In genomic region chr1:20210736-20211405, GRCh38 we compare ENCODE assay signal across 28 cellular contexts. TPM values are rescaled to one million over a fixed set of nuclear protein-coding genes. Genes with fewer than 3 reads are reported as not detected.
DNase-seq lines count a peak whose midpoint lies in the region; ATAC-seq, FAIRE-seq and TF ChIP-seq lines count a peak whose summit lies in the region.
"Had no signal": no experiment of that assay in that cellular context is flagged by ENCODE, and none has a peak within 500 bp of the region (broad histone marks: within the 10 kb centered on the region; RNA-seq: fewer than 3 reads in every experiment).

No MANE protein-coding gene starts in this region.

- H3K36me3 ChIP-seq in right lobe of liver, result no peaks in the 10 kb centered on the region
- H3K36me3 ChIP-seq in HepG2 (replicated peaks in 1 of 2; ENCODE audit: control insufficient read depth in 1 of 2, insufficient read depth in 2 of 2, low read length in 2 of 2), result no peaks in the 10 kb centered on the region
- no peaks in the 10 kb centered on the region for H3K36me3 ChIP-seq in mammary epithelial cell (ENCODE audit: insufficient read depth, low read length)
- H3K36me3 ChIP-seq in mucosa of rectum (ENCODE audit: control insufficient read depth in 2 of 2, insufficient read depth in 2 of 2, low read length in 2 of 2), result no peaks in the 10 kb centered on the region
- no peaks in the 10 kb centered on the region for H3K36me3 ChIP-seq in transverse colon
- no peaks in the 10 kb centered on the region for H3K36me3 ChIP-seq in HAP-1 (replicated peaks)
- H3K36me3 ChIP-seq: heart right ventricle, right atrium auricular region had no signal

- TF ChIP-seq CTCF in right lobe of liver (IDR thresholded peaks at IDR 0.05) (no peak), HepG2 (CRISPR knock-in tag; IDR thresholded peaks at IDR 0.05) (no peak), mammary epithelial cell (conservative IDR thresholded peaks at IDR 0.05 in 1 of 2, IDR thresholded peaks at IDR 0.05 in 1 of 2; ENCODE audit: extremely low read depth in 1 of 2, insufficient read depth in 1 of 2, low read depth in 1 of 2, low read length in 2 of 2) (no peak), transverse colon (IDR thresholded peaks at IDR 0.05) (no peak), chondrocyte (IDR thresholded peaks at IDR 0.05) (no peak)

- POLR2A ChIA-PET in HepG2 (lab: Yijun Ruan, JAX) (no interaction called here), HEK293T (lab: Yijun Ruan, JAX) (no interaction called here)

- H3K4me2 ChIP-seq in HepG2 (ENCODE audit: low read depth, low read length), result no peak overlapping the region
- peak overlapping the region; percentile 22 for H3K4me2 ChIP-seq in mammary epithelial cell (ENCODE audit: insufficient read depth, low read depth, low read length)

- dilution Hi-C loops in mammary epithelial cell (cut with HindIII; ENCODE audit: low sequenced_read_pairs), result no loop called here

- TF ChIP-seq POLR2A in right lobe of liver (IDR thresholded peaks at IDR 0.05), result no peak
- no peak for TF ChIP-seq POLR2A in HepG2 (IDR thresholded peaks at IDR 0.05; ENCODE audit: insufficient read depth in 1 of 2, low read depth in 2 of 2, low read length in 2 of 2)
- no peak for TF ChIP-seq POLR2A in transverse colon (IDR thresholded peaks at IDR 0.05)

- H3K4me3 ChIP-seq in right lobe of liver (no peak overlapping the region), HepG2 (replicated peaks in 1 of 3; ENCODE audit: insufficient read depth in 1 of 3, low read depth in 2 of 3, low read length in 3 of 3) (no peak overlapping the region), mammary epithelial cell (replicated peaks in 1 of 3; ENCODE audit: insufficient read depth in 1 of 3, low read depth in 2 of 3, low read length in 3 of 3) (no peak overlapping the region), mucosa of rectum (ENCODE audit: low read length in 2 of 2) (no peak overlapping the region), transverse colon (no peak overlapping the region), HAP-1 (no peak overlapping the region)
- H3K4me3 ChIP-seq: coronary artery, heart right ventricle, right atrium auricular region had no signal

- H2AFZ ChIP-seq in HepG2 (ENCODE audit: low read length) (no peak overlapping the region), mammary epithelial cell (ENCODE audit: low read depth, low read length) (peak overlapping the region; percentile 40)

- 70% methylated on average over 4 of the region's 10 CpGs for WGBS in right lobe of liver (ENCODE audit: insufficient coverage, low coverage, low lambda C conversion rate, missing lambda C conversion rate)
- WGBS in HepG2 (ENCODE audit: low lambda C conversion rate), result 71% methylated on average over 10 of the region's 10 CpGs
- WGBS in mammary epithelial cell (ENCODE audit: low coverage, missing lambda C conversion rate), result 15% methylated on average over 8 of the region's 10 CpGs
- WGBS in transverse colon (ENCODE audit: low coverage in 1 of 2), 2 donors, result 76 to 82% methylated on average over 9 to 10 of the region's 10 CpGs

- H3K9me3 ChIP-seq in right lobe of liver (no peaks in the 10 kb centered on the region), HepG2 (ENCODE audit: low read length) (no peaks in the 10 kb centered on the region), mammary epithelial cell (replicated peaks; ENCODE audit: insufficient read depth, low read length) (no peaks in the 10 kb centered on the region), mucosa of rectum (ENCODE audit: control insufficient read depth in 2 of 2, low read length in 2 of 2) (no peaks in the 10 kb centered on the region), transverse colon (no peaks in the 10 kb centered on the region), HAP-1 (no peaks in the 10 kb centered on the region)
- H3K9me3 ChIP-seq: heart right ventricle, right atrium auricular region had no signal

- no peak overlapping the region for H3K4me3 Mint-ChIP-seq in chondrocyte (ENCODE audit: unreplicated experiment)
- H3K4me3 Mint-ChIP-seq: activated naive CD8-positive, alpha-beta T cell treated with anti-CD3 and anti-CD28 coated beads, Interleukin-2, amount 10 ng/mL, durations not matched to agents 7 days and 5 days; activated T-helper 1 cell treated with anti-CD3 and anti-CD28 coated beads, Interleukin-12 subunit alpha, Interleukin-12 subunit beta, Interleukin-2, Interleukin-4 antibody, amounts not matched to agents 30 ng/mL and 10 ng/mL and 1 ng/mL, durations not matched to agents 14 hours and 24 hours and 36 hours; brain; endodermal cell; HFFc6 had no signal

- DNase-seq in right lobe of liver (peak in 1 of 3 donors; percentile 23), HepG2 (ENCODE audit: low spot score) (no peak), mammary epithelial cell (peak; percentile 80), transverse colon (no peak), HEK293T (ENCODE audit: extremely low spot score) (no peak), HAP-1 (ENCODE audit: low spot score in 2 of 2) (no peak), chondrocyte (ENCODE audit: low spot score) (no peak)
- DNase-seq: activated naive CD8-positive, alpha-beta T cell treated with anti-CD3 and anti-CD28 coated beads, Interleukin-2, amount 10 ng/mL, durations not matched to agents 7 days and 5 days; endodermal cell; heart right ventricle; HFFc6; NCI-H1694; NCI-H226; NCI-H774; stimulated activated CD4-positive, alpha-beta T cell treated with anti-CD3 and anti-CD28 coated beads, Interleukin-15, amount 100 ng/mL, for 24 hours; T-helper 9 cell had no signal

- CTCF ChIA-PET in HepG2 (lab: Yijun Ruan, JAX; ENCODE audit: low intra/inter-chr PET ratio, low total read pairs) (interaction anchor here (1.3 kb wide), 1 partner anchor 219 kb away, joined by 3 read pairs; no protein-coding TSS in a partner anchor), mammary epithelial cell (lab: Charles Lee; ENCODE audit: low non-redundant PET) (interaction anchor here (0.8 to 1.0 kb wide), 2 partner anchors 271 to 283 kb away, joined by 3 read pairs; no protein-coding TSS in a partner anchor), HEK293T (lab: Yijun Ruan, JAX) (no interaction called here)

- H3K27ac Mint-ChIP-seq in chondrocyte (ENCODE audit: unreplicated experiment), result no peak overlapping the region
- H3K27ac Mint-ChIP-seq: activated naive CD8-positive, alpha-beta T cell treated with anti-CD3 and anti-CD28 coated beads, Interleukin-2, amount 10 ng/mL, durations not matched to agents 7 days and 5 days; activated T-helper 1 cell treated with anti-CD3 and anti-CD28 coated beads, Interleukin-12 subunit alpha, Interleukin-12 subunit beta, Interleukin-2, Interleukin-4 antibody, amounts not matched to agents 30 ng/mL and 10 ng/mL and 1 ng/mL, durations not matched to agents 14 hours and 24 hours and 36 hours; endodermal cell; HFFc6; IgD-negative memory B cell had no signal

- no peak overlapping the region for H3K27ac ChIP-seq in right lobe of liver
- no peak overlapping the region for H3K27ac ChIP-seq in HepG2 (ENCODE audit: extremely low read length, insufficient read depth, low read length)
- H3K27ac ChIP-seq in mammary epithelial cell (ENCODE audit: insufficient read depth, low read depth, low read length), result peak overlapping the region; percentile 97
- peak overlapping the region; percentile 76 to 83 for H3K27ac ChIP-seq in mucosa of rectum (ENCODE audit: low read depth in 2 of 2, low read length in 2 of 2)
- H3K27ac ChIP-seq in transverse colon, result peak overlapping the region; percentile 61 to 72 (median 71)
- H3K27ac ChIP-seq: C4-2B, coronary artery, heart right ventricle, right atrium auricular region had no signal

- no peaks in the 10 kb centered on the region for H3K36me3 Mint-ChIP-seq in chondrocyte (ENCODE audit: low read depth)
- H3K36me3 Mint-ChIP-seq: activated naive CD8-positive, alpha-beta T cell treated with anti-CD3 and anti-CD28 coated beads, Interleukin-2, amount 10 ng/mL, durations not matched to agents 7 days and 5 days; brain; IgD-negative memory B cell had no signal

- TF ChIP-seq EP300 in HepG2 (IDR thresholded peaks at IDR 0.05; ENCODE audit: low read depth in 2 of 2, low read length in 2 of 2) (no peak), HepG2 (CRISPR knock-in tag; IDR thresholded peaks at IDR 0.05; ENCODE audit: borderline replicate concordance) (no peak), transverse colon (IDR thresholded peaks at IDR 0.05; ENCODE audit: low read depth) (no peak)

- no peak overlapping the region for H3K9ac ChIP-seq in HepG2 (ENCODE audit: insufficient read depth, low read depth, low read length)
- peak overlapping the region; percentile 62 for H3K9ac ChIP-seq in mammary epithelial cell (ENCODE audit: insufficient read depth, low read length)
- H3K9ac ChIP-seq in mucosa of rectum (ENCODE audit: low read depth in 1 of 2, low read length in 2 of 2), result peak overlapping the region in 1 of 2 donors; percentile 28

- intact Hi-C loops in right lobe of liver (cut with DNase I), result loop anchor here in 1 of 2 donors (10.0 kb wide), 1 partner anchor 284 kb away; no protein-coding TSS in a partner anchor
- intact Hi-C loops in HepG2 (cut with micrococcal nuclease; ENCODE audit: unreplicated experiment), result no loop called here
- intact Hi-C loops in mammary epithelial cell (cut with micrococcal nuclease), result loop anchor here (1.0 to 5.0 kb wide), 5 partner anchors 16 to 294 kb away; partner anchors contain the start of gene PLA2G2A
- intact Hi-C loops in transverse colon (cut with DNase I; ENCODE audit: low total_unique reads), result no loop called here

- H3K9me3 Mint-ChIP-seq in chondrocyte (ENCODE audit: low read depth), result no peaks in the 10 kb centered on the region
- H3K9me3 Mint-ChIP-seq: activated naive CD8-positive, alpha-beta T cell treated with anti-CD3 and anti-CD28 coated beads, Interleukin-2, amount 10 ng/mL, durations not matched to agents 7 days and 5 days; activated T-helper 1 cell treated with anti-CD3 and anti-CD28 coated beads, Interleukin-12 subunit alpha, Interleukin-12 subunit beta, Interleukin-2, Interleukin-4 antibody, amounts not matched to agents 30 ng/mL and 10 ng/mL and 1 ng/mL, durations not matched to agents 14 hours and 24 hours and 36 hours; brain; HFFc6; IgD-negative memory B cell had no signal

- H3K4me1 Mint-ChIP-seq in chondrocyte (ENCODE audit: low read depth), result no peaks in the 10 kb centered on the region

- no peak for FAIRE-seq in HepG2 (lab: Jason Lieb, UNC)
- FAIRE-seq: GM18507 had no signal

- no peaks in the 10 kb centered on the region for H4K20me1 ChIP-seq in HepG2 (ENCODE audit: insufficient read depth, low read length)
- no peaks in the 10 kb centered on the region for H4K20me1 ChIP-seq in mammary epithelial cell (ENCODE audit: insufficient read depth, low read length)

- ATAC-seq in right lobe of liver (peak; percentile 39 to 68 (median 62)), HepG2 (no peak)
- ATAC-seq: activated CD4-positive, CD25-positive, alpha-beta regulatory T cell treated with anti-CD3 and anti-CD28 coated beads, Interleukin-2, amount 50 U/mL, for 24 hours; SK-N-SH treated with all-trans-retinoic acid at 6 μM for 48 hours had no signal

- no peak for TF ChIP-seq RAD21 in HepG2 (CRISPR knock-in tag; IDR thresholded peaks at IDR 0.05)

- H3K27me3 ChIP-seq in right lobe of liver (no peaks in the 10 kb centered on the region), HepG2 (ENCODE audit: control insufficient read depth in 1 of 2, insufficient read depth in 2 of 2, low read length in 2 of 2) (peaks cover 0 to 39% of the 10 kb centered on the region in 2 experiments; a peak in 3 of 5 replicates), mammary epithelial cell (ENCODE audit: insufficient read depth, low read length) (no peaks in the 10 kb centered on the region), mucosa of rectum (ENCODE audit: control insufficient read depth in 2 of 2, insufficient read depth in 2 of 2, low read length in 2 of 2) (peaks cover 0 to 2% of the 10 kb centered on the region in 2 donors), transverse colon (peaks cover 11% of the 10 kb centered on the region), HAP-1 (ENCODE audit: low read depth) (peaks cover 18% of the 10 kb centered on the region)
- H3K27me3 ChIP-seq: right atrium auricular region had no signal

- in situ Hi-C loops in HepG2 (cut with HindIII; ENCODE audit: extremely low pct_ligation_motif_present, low pct_unique_long_range_greater_than_20kb) (loop anchor here (10.0 kb wide), 1 partner anchor 214 kb away; no protein-coding TSS in a partner anchor), mammary epithelial cell (cut with MboI; ENCODE audit: low sequenced_read_pairs in 2 of 2) (loop anchor here in 1 of 2 donors (5.0 kb wide), 2 partner anchors 221 to 281 kb away; no protein-coding TSS in a partner anchor), transverse colon (cut with MboI; ENCODE audit: low pct_ligation_motif_present in 1 of 4, low pct_unique_long_range_greater_than_20kb in 1 of 4, low sequenced_read_pairs in 3 of 4) (loop anchor here (5.0 to 10.0 kb wide), 2 partner anchors 281 to 284 kb away; no protein-coding TSS in a partner anchor), HAP-1 (cut with MboI; ENCODE audit: low sequenced_read_pairs) (no loop called here)

- H3K27me3 Mint-ChIP-seq in chondrocyte (ENCODE audit: low read depth), result peaks cover 49% of the 10 kb centered on the region

- peaks cover 0 to 3% (median 0%) of the 10 kb centered on the region in 4 donors for H3K4me1 ChIP-seq in right lobe of liver
- no peaks in the 10 kb centered on the region; the same call in 1 of the 2 replicates for H3K4me1 ChIP-seq in HepG2 (ENCODE audit: insufficient read depth, low read length)
- H3K4me1 ChIP-seq in mammary epithelial cell (ENCODE audit: insufficient read depth, low read length), result peaks cover 41% of the 10 kb centered on the region
- H3K4me1 ChIP-seq in mucosa of rectum (ENCODE audit: control insufficient read depth in 2 of 2, insufficient read depth in 2 of 2, low read length in 2 of 2), result peaks cover 18 to 24% of the 10 kb centered on the region in 2 donors
- peaks cover 9 to 26% (median 20%) of the 10 kb centered on the region in 4 donors for H3K4me1 ChIP-seq in transverse colon
- no peaks in the 10 kb centered on the region for H3K4me1 ChIP-seq in HAP-1

- H3K79me2 ChIP-seq in HepG2 (ENCODE audit: insufficient read depth, low read length) (no peaks in the 10 kb centered on the region), mammary epithelial cell (ENCODE audit: insufficient read depth, low read length) (no peaks in the 10 kb centered on the region)

- BruUV-seq in HepG2 (replicated peaks; lab: Mats Ljungman, UMichigan) (no TSS peak), mammary epithelial cell (replicated peaks; lab: Mats Ljungman, UMichigan) (no TSS peak)

RNA-seq across cellular contexts. Expression of gene PLA2G2C, which starts 24.6 kb away (rescaled TPM):
- total RNA-seq in right lobe of liver (not detected), HepG2 (2016; rRNA removed; fragmentation: Illumina TruSeq; extraction: Trizol) (not detected in 2 replicates), mammary epithelial cell (not detected), transverse colon (1 to 10 TPM in 1 of 4 donors, under 1 TPM in 2, not detected in 1; 0.14 to 4.1 (median 0.16) TPM), chondrocyte (not detected in 3 replicates)
- not detected in 2 replicates for total RNA-seq in HepG2 (2016; cell fraction: cytosol; rRNA removed; fragmentation: Illumina TruSeq; extraction: Trizol; ENCODE audit: low read depth)
- not detected in 2 replicates for total RNA-seq in HepG2 (2016; cell fraction: insoluble cytoplasmic fraction; rRNA removed; fragmentation: Illumina TruSeq; extraction: Trizol)
- total RNA-seq in HepG2 (2016; cell fraction: membrane; rRNA removed; fragmentation: Illumina TruSeq; extraction: Trizol), result not detected in 2 replicates
- not detected in 2 replicates for total RNA-seq in HepG2 (2016; cell fraction: nucleus; rRNA removed; fragmentation: Illumina TruSeq; extraction: Trizol)
- polyA plus RNA-seq in HepG2 (2011; rRNA removed) (not detected in 2 replicates), mammary epithelial cell (not detected)
- polyA plus RNA-seq in HepG2 (2011; cell fraction: cytosol; rRNA removed), result not detected in 2 replicates
- not detected in 2 replicates for polyA plus RNA-seq in HepG2 (2011; cell fraction: nucleus; rRNA removed)
- not detected in 2 replicates for polyA plus RNA-seq in HepG2 (2012)
- polyA plus RNA-seq in HepG2 (2016; cell fraction: cytosol; fragmentation: Illumina TruSeq; extraction: Trizol; ENCODE audit: low read depth), result not detected in 2 replicates
- polyA plus RNA-seq in HepG2 (2016; cell fraction: insoluble cytoplasmic fraction; fragmentation: Illumina TruSeq; extraction: Trizol; ENCODE audit: low read depth), result not detected in 2 replicates
- polyA plus RNA-seq in HepG2 (2016; cell fraction: membrane; fragmentation: Illumina TruSeq; extraction: Trizol; ENCODE audit: low read depth), result not detected in 2 replicates
- polyA plus RNA-seq in HepG2 (2016; cell fraction: nucleus; fragmentation: Illumina TruSeq; extraction: Trizol; ENCODE audit: insufficient read depth, low read depth), result not detected in 2 replicates
- polyA minus RNA-seq in HepG2 (2011; rRNA and poly(A)+ RNA removed; ENCODE audit: low replicate concordance), result not detected in 2 replicates
- polyA minus RNA-seq in HepG2 (2011; cell fraction: cytosol; rRNA and poly(A)+ RNA removed), result not detected in 2 replicates
- polyA minus RNA-seq in HepG2 (2011; cell fraction: nucleus; rRNA and poly(A)+ RNA removed), result not detected in 2 replicates
- polyA minus RNA-seq in mammary epithelial cell, result not detected
- total RNA-seq: activated naive CD8-positive, alpha-beta T cell treated with anti-CD3 and anti-CD28 coated beads, Interleukin-2, amount 10 ng/mL, durations not matched to agents 7 days and 5 days; endodermal cell; heart right ventricle; HFFc6; myocyte; osteoblast; right atrium auricular region had no signal
- polyA plus RNA-seq: heart right ventricle, IgD-negative memory B cell had no signal

RNA-seq across cellular contexts. Expression of gene UBXN10, which starts 25.0 kb away (rescaled TPM):
- total RNA-seq in right lobe of liver (1 to 10 TPM in 4 of 6 experiments, under 1 TPM in 2; 0.35 to 2.5 (median 1.8) TPM), HepG2 (2016; rRNA removed; fragmentation: Illumina TruSeq; extraction: Trizol) (0.04 TPM in 1 of 2 replicates, not detected in the other), mammary epithelial cell (1 to 10 TPM in 1 of 2 donors, under 1 TPM in 1; 0.14 to 3.0 TPM), transverse colon (10 to 100 TPM in 1 of 4 donors, 1 to 10 TPM in 3; 4.3 to 15.3 (median 5.8) TPM), chondrocyte (not detected in 3 replicates)
- not detected in 2 replicates for total RNA-seq in HepG2 (2016; cell fraction: cytosol; rRNA removed; fragmentation: Illumina TruSeq; extraction: Trizol; ENCODE audit: low read depth)
- 0.03 and 0.04 TPM in 2 replicates for total RNA-seq in HepG2 (2016; cell fraction: insoluble cytoplasmic fraction; rRNA removed; fragmentation: Illumina TruSeq; extraction: Trizol)
- 0.03 TPM in 2 replicates for total RNA-seq in HepG2 (2016; cell fraction: membrane; rRNA removed; fragmentation: Illumina TruSeq; extraction: Trizol)
- 0.09 TPM in 1 of 2 replicates, not detected in the other for total RNA-seq in HepG2 (2016; cell fraction: nucleus; rRNA removed; fragmentation: Illumina TruSeq; extraction: Trizol)
- polyA plus RNA-seq in HepG2 (2011; rRNA removed) (0.05 and 0.07 TPM in 2 replicates), mammary epithelial cell (not detected)
- 0.05 and 0.06 TPM in 2 replicates for polyA plus RNA-seq in HepG2 (2011; cell fraction: cytosol; rRNA removed)
- polyA plus RNA-seq in HepG2 (2011; cell fraction: nucleus; rRNA removed), result 0.03 and 0.08 TPM in 2 replicates
- polyA plus RNA-seq in HepG2 (2012), result 0.05 and 0.17 TPM in 2 replicates
- polyA plus RNA-seq in HepG2 (2016; cell fraction: cytosol; fragmentation: Illumina TruSeq; extraction: Trizol; ENCODE audit: low read depth), result not detected in 2 replicates
- 0.04 TPM in 1 of 2 replicates, not detected in the other for polyA plus RNA-seq in HepG2 (2016; cell fraction: insoluble cytoplasmic fraction; fragmentation: Illumina TruSeq; extraction: Trizol; ENCODE audit: low read depth)
- polyA plus RNA-seq in HepG2 (2016; cell fraction: membrane; fragmentation: Illumina TruSeq; extraction: Trizol; ENCODE audit: low read depth), result not detected in 2 replicates
- not detected in 2 replicates for polyA plus RNA-seq in HepG2 (2016; cell fraction: nucleus; fragmentation: Illumina TruSeq; extraction: Trizol; ENCODE audit: insufficient read depth, low read depth)
- polyA minus RNA-seq in HepG2 (2011; rRNA and poly(A)+ RNA removed; ENCODE audit: low replicate concordance), result 0.18 TPM in 1 of 2 replicates, not detected in the other
- polyA minus RNA-seq in HepG2 (2011; cell fraction: cytosol; rRNA and poly(A)+ RNA removed), result not detected in 2 replicates
- polyA minus RNA-seq in HepG2 (2011; cell fraction: nucleus; rRNA and poly(A)+ RNA removed), result 0.13 and 0.25 TPM in 2 replicates
- not detected for polyA minus RNA-seq in mammary epithelial cell
- total RNA-seq: HFFc6 had no signal

Comparison
In these comparisons a context has a peak if more than half of its experiments do, and no peak if none do; other contexts are left out.
1. H3K27ac ChIP-seq: peak in mammary epithelial cell (single experiment), mucosa of rectum (2 of 2) and transverse colon (4 of 4); none in right lobe of liver (0 of 3) and HepG2 (single experiment).